ENCODE assay signal across 1 cellular context in genomic region chr6:75609639-75610590, GRCh38.
TF ChIP-seq lines count a peak whose summit lies in the region.

No MANE protein-coding gene starts in this region.

TF ChIP-seq in GM12878, 131 proteins besides CTCF, POLR2A, EP300 and RAD21:
- no peak for TF ChIP-seq CHD2 (IDR thresholded peaks at IDR 0.05; ENCODE audit: borderline replicate concordance, low read depth, low read length)
- no peak for TF ChIP-seq CHD1 (IDR thresholded peaks at IDR 0.05; ENCODE audit: low read depth, low read length)
- no peak for TF ChIP-seq RELA (IDR thresholded peaks at IDR 0.05; ENCODE audit: borderline replicate concordance, partially characterized antibody)
- no peak for TF ChIP-seq CEBPB (IDR thresholded peaks at IDR 0.05; ENCODE audit: borderline replicate concordance in 1 of 2, low read depth in 2 of 2, low read length in 2 of 2)
- no peak for TF ChIP-seq HSF1 (IDR thresholded peaks at IDR 0.05; ENCODE audit: low read depth, low read length)
- no peak for TF ChIP-seq CBX5 (IDR thresholded peaks at IDR 0.05; ENCODE audit: low read depth)
- TF ChIP-seq WRNIP1 (IDR thresholded peaks at IDR 0.05; ENCODE audit: borderline replicate concordance, low read depth, low read length) = no peak
- no peak for TF ChIP-seq NFXL1 (IDR thresholded peaks at IDR 0.05; ENCODE audit: borderline replicate concordance)
- no peak for TF ChIP-seq DPF2 (IDR thresholded peaks at IDR 0.05)
- TF ChIP-seq GATAD2B (conservative IDR thresholded peaks at IDR 0.05; ENCODE audit: low read depth) = no peak
- no peak for TF ChIP-seq PRDM15 (CRISPR knock-in tag; IDR thresholded peaks at IDR 0.05)
- TF ChIP-seq BHLHE40 (IDR thresholded peaks at IDR 0.05; ENCODE audit: borderline replicate concordance in 1 of 2, low read depth in 2 of 2, low read length in 1 of 2) = no peak
- TF ChIP-seq TAF1 (IDR thresholded peaks at IDR 0.05; ENCODE audit: borderline replicate concordance, low read depth, low read length) = no peak
- TF ChIP-seq SREBF1 (IDR thresholded peaks at IDR 0.05; ENCODE audit: low read length) = no peak
- no peak for TF ChIP-seq ZNF217 (IDR thresholded peaks at IDR 0.05)
- no peak for TF ChIP-seq RCOR1 (conservative IDR thresholded peaks at IDR 0.05; ENCODE audit: low read depth, low read length)
- TF ChIP-seq SMAD5 (IDR thresholded peaks at IDR 0.05; ENCODE audit: low read depth) = no peak
- no peak for TF ChIP-seq IRF3 (IDR thresholded peaks at IDR 0.05)
- no peak for TF ChIP-seq TCF7 (IDR thresholded peaks at IDR 0.05; ENCODE audit: borderline replicate concordance)
